In genomic region chr3:122315619-122316018, GRCh38 we compare ENCODE assay signal across 14 cellular contexts. TPM values are rescaled to one million over a fixed set of nuclear protein-coding genes. Genes with fewer than 3 reads are reported as not detected.
"Had no signal": no experiment of that assay in that cellular context is flagged by ENCODE, and none has a peak within 500 bp of the region (broad histone marks: within the 10 kb centered on the region; RNA-seq: fewer than 3 reads in every experiment).

No MANE protein-coding gene starts in this region.

- H3K36me3 ChIP-seq: cardiac muscle cell, gastrocnemius medialis, heart right ventricle, ovary had no signal

- ATAC-seq: gastrocnemius medialis, heart right ventricle, T-helper 17 cell had no signal

- H3K36me3 Mint-ChIP-seq: activated CD4-positive, alpha-beta memory T cell treated with anti-CD3 and anti-CD28 coated beads for 36 hours had no signal

- H3K27ac Mint-ChIP-seq: activated CD4-positive, alpha-beta memory T cell treated with anti-CD3 and anti-CD28 coated beads for 36 hours; T-helper 17 cell had no signal

- H3K4me1 Mint-ChIP-seq: neural crest cell had no signal

- H3K4me1 ChIP-seq: gastrocnemius medialis had no signal

- H3K4me3 ChIP-seq: cardiac muscle cell, gastrocnemius medialis, heart right ventricle, ovary had no signal

- H3K9me3 ChIP-seq: ovary had no signal

- DNase-seq: activated CD4-positive, alpha-beta memory T cell treated with anti-CD3 and anti-CD28 coated beads for 36 hours; activated CD4-positive, alpha-beta T cell treated with anti-CD3 and anti-CD28 coated beads for 1 hour; activated gamma-delta T cell; activated T-cell treated with anti-CD3 and anti-CD28 coated beads, Interleukin-2, amount 50 U/mL, for 48 hours; aorta; gastrocnemius medialis; heart right ventricle; ovary; stimulated activated CD4-positive, alpha-beta T cell treated with anti-CD3 and anti-CD28 coated beads, Interleukin-2, amount 100 ng/mL, for 48 hours; stimulated activated naive CD4-positive, alpha-beta T cell treated with Interleukin-2 at 50 U/mL for 16 hours; T-helper 17 cell; trophoblast cell had no signal

- H3K27me3 Mint-ChIP-seq: activated CD4-positive, alpha-beta memory T cell treated with anti-CD3 and anti-CD28 coated beads for 36 hours; T-helper 17 cell had no signal

- H3K4me3 Mint-ChIP-seq: activated CD4-positive, alpha-beta memory T cell treated with anti-CD3 and anti-CD28 coated beads for 36 hours; neural crest cell; T-helper 17 cell had no signal

- H3K27ac ChIP-seq: cardiac muscle cell, gastrocnemius medialis, heart right ventricle, ovary had no signal

- H3K27me3 ChIP-seq: cardiac muscle cell, gastrocnemius medialis, ovary had no signal

RNA-seq across cellular contexts. Expression of gene CSTA, which starts 9.4 kb away (rescaled TPM):
- total RNA-seq: activated CD4-positive, alpha-beta memory T cell treated with anti-CD3 and anti-CD28 coated beads for 36 hours; cardiac muscle cell; neural crest cell had no signal
- polyA plus RNA-seq: cardiac muscle cell had no signal
